In the genomic region with DNA sequence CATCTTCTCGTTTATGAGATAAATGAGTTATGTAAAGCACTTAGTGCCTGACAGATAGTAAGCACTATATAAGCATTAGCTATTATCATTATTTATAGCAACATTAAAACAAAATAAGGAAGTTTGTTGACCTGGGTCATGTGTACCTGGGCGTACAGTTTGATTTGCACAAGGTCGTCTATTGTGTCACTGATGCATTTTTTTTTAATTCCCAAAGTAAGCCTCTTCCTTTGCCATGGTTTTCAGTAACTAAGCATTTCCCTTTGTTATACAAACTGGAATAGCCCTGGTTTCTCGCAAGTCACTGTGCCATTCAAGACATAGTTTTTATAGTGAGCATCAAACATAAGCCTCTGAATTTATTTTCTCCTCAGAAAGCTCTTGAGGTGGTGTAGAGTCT, we compare ENCODE assay signal across 26 cellular contexts.
"Had no signal": no experiment of that assay in that cellular context is flagged by ENCODE, and none has a peak within 500 bp of the region (broad histone marks: within the 10 kb centered on the region; RNA-seq: fewer than 3 reads in every experiment).

No MANE protein-coding gene starts in this region.

- H3K4me3 ChIP-seq: ascending aorta, breast epithelium, cardiac muscle cell, coronary artery, esophagus squamous epithelium, gastroesophageal sphincter had no signal

- H3K36me3 ChIP-seq: ascending aorta, breast epithelium, cardiac muscle cell, esophagus squamous epithelium, gastroesophageal sphincter had no signal

- ATAC-seq: activated naive CD4-positive, alpha-beta T cell treated with anti-CD3 and anti-CD28 coated beads, Interleukin-2, amount 50 U/mL, for 72 hours; activated T-cell treated with anti-CD3 and anti-CD28 coated beads, Interleukin-2, amount 50 U/mL, for 72 hours; effector memory CD8-positive, alpha-beta T cell; gastroesophageal sphincter had no signal

- H3K9me3 ChIP-seq: ascending aorta, breast epithelium, esophagus squamous epithelium, gastroesophageal sphincter had no signal

- H3K27ac ChIP-seq: ascending aorta, cardiac muscle cell, coronary artery, epithelial cell of prostate had no signal

- H3K27me3 ChIP-seq: ascending aorta, breast epithelium, cardiac muscle cell, esophagus squamous epithelium, gastroesophageal sphincter had no signal

- DNase-seq: activated CD4-positive, alpha-beta memory T cell treated with anti-CD3 and anti-CD28 coated beads, Interleukin-2, amount 10 ng/mL, durations not matched to agents 7 days and 5 days; activated CD4-positive, alpha-beta T cell treated with anti-CD3 and anti-CD28 coated beads for 1 hour; activated CD4-positive, alpha-beta T cell treated with anti-CD3 and anti-CD28 coated beads for 4 hours; activated CD4-positive, alpha-beta T cell treated with anti-CD3 and anti-CD28 coated beads, Interleukin-2, amount 10 ng/mL, durations not matched to agents 7 days and 5 days; activated CD4-positive, alpha-beta T cell treated with anti-CD3 and anti-CD28 coated beads, Interleukin-2, amount 50 U/mL, for 4 hours; activated CD4-positive, CD25-positive, alpha-beta regulatory T cell; activated CD8-positive, alpha-beta memory T cell treated with anti-CD3 and anti-CD28 coated beads, Interleukin-2, amount 50 U/mL, for 48 hours; activated gamma-delta T cell; activated naive CD4-positive, alpha-beta T cell; activated naive CD4-positive, alpha-beta T cell treated with anti-CD3 and anti-CD28 coated beads, Interleukin-2, amount 10 ng/mL, durations not matched to agents 7 days and 5 days; activated naive CD8-positive, alpha-beta T cell treated with anti-CD3 and anti-CD28 coated beads, Interleukin-2, amount 10 ng/mL, durations not matched to agents 7 days and 5 days; activated T-cell treated with anti-CD3 and anti-CD28 coated beads for 4 hours; activated T-cell treated with anti-CD3 and anti-CD28 coated beads, Interleukin-2, amount 50 U/mL, for 24 hours; activated T-cell treated with anti-CD3 and anti-CD28 coated beads, Interleukin-2, amount 50 U/mL, for 72 hours; effector CD4-positive, alpha-beta T cell; effector memory CD8-positive, alpha-beta T cell; esophagus squamous epithelium; foreskin melanocyte; T-helper 2 cell had no signal
